ENCODE assay signal across 8 cellular contexts in genomic region chr11:115222218-115222862, GRCh38.
DNase-seq lines count a peak whose midpoint lies in the region; ATAC-seq and TF ChIP-seq lines count a peak whose summit lies in the region.

No MANE protein-coding gene starts in this region.

- in situ Hi-C loops in astrocyte of the cerebellum (cut with HindIII; ENCODE audit: low sequenced_read_pairs), result no loop called here

- no peaks in the 10 kb centered on the region for H3K27me3 Mint-ChIP-seq in progenitor cell of endocrine pancreas
- H3K27me3 Mint-ChIP-seq in HFFc6 (ENCODE audit: insufficient read depth), result no peaks in the 10 kb centered on the region; the same call in 1 of the 2 replicates

- H3K9me3 Mint-ChIP-seq in progenitor cell of endocrine pancreas (ENCODE audit: low read depth) (no peaks in the 10 kb centered on the region), HFFc6 (peaks cover 69% of the 10 kb centered on the region)

- ATAC-seq in GM18505 (IDR thresholded peaks at IDR 0.05; ENCODE audit: unreplicated experiment) (peak; percentile 92), HG02798 (IDR thresholded peaks at IDR 0.05; ENCODE audit: poor library complexity, unreplicated experiment) (peak; percentile 94)

- no peak for TF ChIP-seq POLR2A in GM18505 (IDR thresholded peaks at IDR 0.05; ENCODE audit: borderline replicate concordance, extremely low read depth, insufficient read depth, insufficient read length)

- H3K4me1 Mint-ChIP-seq in progenitor cell of endocrine pancreas (ENCODE audit: low read depth), result peaks cover 5% of the 10 kb centered on the region
- H3K4me1 Mint-ChIP-seq in HFFc6 (ENCODE audit: low read depth), result no peaks in the 10 kb centered on the region

- H3K4me3 Mint-ChIP-seq in progenitor cell of endocrine pancreas (ENCODE audit: low read depth) (no peak overlapping the region), HFFc6 (no peak overlapping the region)

- TF ChIP-seq CTCF in astrocyte of the cerebellum (IDR thresholded peaks at IDR 0.05; ENCODE audit: low read depth, low read length, missing control alignments), result no peak
- no peak for TF ChIP-seq CTCF in progenitor cell of endocrine pancreas (IDR thresholded peaks at IDR 0.05; ENCODE audit: unreplicated experiment)
- TF ChIP-seq CTCF in HFFc6 (IDR thresholded peaks at IDR 0.05), result no peak

- no peak overlapping the region for H3K4me3 ChIP-seq in astrocyte of the cerebellum (ENCODE audit: low read depth, low read length)

- peaks cover 15% of the 10 kb centered on the region for H3K36me3 Mint-ChIP-seq in progenitor cell of endocrine pancreas (ENCODE audit: insufficient read depth)
- H3K36me3 Mint-ChIP-seq in HFFc6 (ENCODE audit: low read depth), result no peaks in the 10 kb centered on the region

- H3K27ac Mint-ChIP-seq in progenitor cell of endocrine pancreas (peak overlapping the region; percentile 68), HFFc6 (no peak overlapping the region)

- DNase-seq in AG20443 (ENCODE audit: low spot score) (peak; percentile 82), NCI-H146 treated with DMSO at 0.1 percent for 48 hours (lab: John Stamatoyannopoulos, UW; ENCODE audit: unreplicated experiment) (peak; percentile 87), astrocyte of the cerebellum (ENCODE audit: low read depth) (peak; percentile 95), progenitor cell of endocrine pancreas (ENCODE audit: low spot score, unreplicated experiment) (no peak), hippocampal formation (lab: John Stamatoyannopoulos, UW) (no peak), HFFc6 (no peak)

Comparison
In these comparisons a context has a peak if more than half of its experiments do, and no peak if none do; other contexts are left out.
1. DNase-seq: peak in AG20443 (single experiment), NCI-H146 treated with DMSO at 0.1 percent for 48 hours (single experiment) and astrocyte of the cerebellum (single experiment); none in progenitor cell of endocrine pancreas (single experiment), hippocampal formation (0 of 2) and HFFc6 (single experiment).